Comparison of ENCODE assay signal across 26 cellular contexts in the genomic region with DNA sequence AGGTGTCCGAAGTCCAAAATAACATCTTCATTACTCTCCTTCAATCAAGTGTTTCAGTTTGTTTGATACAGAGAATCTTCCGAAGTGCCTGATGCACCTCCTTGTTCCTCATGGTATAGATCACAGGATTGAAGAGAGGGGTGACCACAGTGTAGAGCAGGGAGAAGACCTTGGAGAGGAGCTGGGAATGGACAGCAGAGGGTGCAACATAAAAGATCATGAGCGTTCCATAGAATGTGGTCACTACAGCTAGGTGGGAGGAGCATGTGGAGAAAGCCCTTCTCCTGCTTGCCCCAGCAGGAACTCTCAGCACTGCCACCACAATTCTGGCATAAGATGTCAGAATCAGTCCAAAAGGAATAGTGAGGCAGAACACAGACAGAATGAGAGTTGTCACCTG. TPM values are rescaled to one million over a fixed set of nuclear protein-coding genes. Genes with fewer than 3 reads are reported as not detected.
"Had no signal": no experiment of that assay in that cellular context is flagged by ENCODE, and none has a peak within 500 bp of the region (broad histone marks: within the 10 kb centered on the region; RNA-seq: fewer than 3 reads in every experiment).

No MANE protein-coding gene starts in this region.

- H3K4me1 ChIP-seq: body of pancreas, foreskin keratinocyte, left lung, vagina had no signal

- H3K36me3 ChIP-seq: left lung, thoracic aorta, vagina had no signal

- DNase-seq: activated CD4-positive, alpha-beta T cell treated with anti-CD3 and anti-CD28 coated beads, Interleukin-2, amount 10 ng/mL, durations not matched to agents 7 days and 5 days; activated CD4-positive, CD25-positive, alpha-beta regulatory T cell treated with anti-CD3 and anti-CD28 coated beads, Interleukin-2, amount 50 U/mL, for 72 hours; activated CD8-positive, alpha-beta T cell treated with anti-CD3 and anti-CD28 coated beads, Interleukin-2, amount 10 ng/mL, durations not matched to agents 7 days and 5 days; activated gamma-delta T cell; anterior cingulate cortex; body of pancreas; dermis blood vessel endothelial cell; effector CD8-positive, alpha-beta T cell; foreskin keratinocyte; immature natural killer cell; left lung; natural killer cell; right cardiac atrium; stimulated activated CD4-positive, alpha-beta T cell treated with anti-CD3 and anti-CD28 coated beads, Interleukin-4, amount 100 ng/mL, for 24 hours; stimulated activated naive CD4-positive, alpha-beta T cell treated with Interleukin-2 at 50 U/mL for 16 hours had no signal

- H3K4me3 ChIP-seq: body of pancreas, left lung, lung, thoracic aorta, vagina had no signal

- ATAC-seq: activated CD8-positive, alpha-beta T cell treated with anti-CD3 and anti-CD28 coated beads, Interleukin-2, amount 10 ng/mL, durations not matched to agents 7 days and 5 days; body of pancreas; foreskin keratinocyte; left lung; natural killer cell; right cardiac atrium had no signal

- H3K27ac ChIP-seq: body of pancreas, foreskin keratinocyte, left lung, thoracic aorta, vagina, VCaP had no signal

- H3K9me3 ChIP-seq: body of pancreas, left lung, thoracic aorta, vagina had no signal

- H3K27me3 ChIP-seq: body of pancreas, left lung, vagina had no signal

RNA-seq across cellular contexts. Expression of gene OR12D1, which starts 11.9 kb away (rescaled TPM):
- total RNA-seq: activated CD4-positive, alpha-beta T cell treated with anti-CD3 and anti-CD28 coated beads, Interleukin-2, amount 10 ng/mL, durations not matched to agents 7 days and 5 days; activated CD8-positive, alpha-beta T cell treated with anti-CD3 and anti-CD28 coated beads, Interleukin-2, amount 10 ng/mL, durations not matched to agents 7 days and 5 days; activated T-helper 1 cell treated with anti-CD3 and anti-CD28 coated beads, Interleukin-12 subunit alpha, Interleukin-12 subunit beta, Interleukin-2, Interleukin-4 antibody, amounts not matched to agents 30 ng/mL and 10 ng/mL and 1 ng/mL, durations not matched to agents 14 hours and 24 hours and 36 hours; body of pancreas; cardiac septum; dermis blood vessel endothelial cell; foreskin keratinocyte; kidney epithelial cell; left lung; lung; mesothelial cell of epicardium; natural killer cell; osteocyte; progenitor cell of endocrine pancreas; right cardiac atrium; thoracic aorta; vagina had no signal
- polyA plus RNA-seq: esophagus, foreskin keratinocyte, immature natural killer cell, lung, right cardiac atrium had no signal

RNA-seq across cellular contexts. Expression of gene OR10C1, which starts 12.5 kb away (rescaled TPM):
- total RNA-seq: activated CD4-positive, alpha-beta T cell treated with anti-CD3 and anti-CD28 coated beads, Interleukin-2, amount 10 ng/mL, durations not matched to agents 7 days and 5 days; activated CD8-positive, alpha-beta T cell treated with anti-CD3 and anti-CD28 coated beads, Interleukin-2, amount 10 ng/mL, durations not matched to agents 7 days and 5 days; activated T-helper 1 cell treated with anti-CD3 and anti-CD28 coated beads, Interleukin-12 subunit alpha, Interleukin-12 subunit beta, Interleukin-2, Interleukin-4 antibody, amounts not matched to agents 30 ng/mL and 10 ng/mL and 1 ng/mL, durations not matched to agents 14 hours and 24 hours and 36 hours; body of pancreas; cardiac septum; dermis blood vessel endothelial cell; foreskin keratinocyte; kidney epithelial cell; left lung; lung; mesothelial cell of epicardium; natural killer cell; osteocyte; progenitor cell of endocrine pancreas; right cardiac atrium; thoracic aorta; vagina had no signal
- polyA plus RNA-seq: esophagus, foreskin keratinocyte, immature natural killer cell, lung, right cardiac atrium had no signal

RNA-seq across cellular contexts. Expression of gene OR11A1, which starts 30.2 kb away (rescaled TPM):
- total RNA-seq: activated CD4-positive, alpha-beta T cell treated with anti-CD3 and anti-CD28 coated beads, Interleukin-2, amount 10 ng/mL, durations not matched to agents 7 days and 5 days; activated CD8-positive, alpha-beta T cell treated with anti-CD3 and anti-CD28 coated beads, Interleukin-2, amount 10 ng/mL, durations not matched to agents 7 days and 5 days; activated T-helper 1 cell treated with anti-CD3 and anti-CD28 coated beads, Interleukin-12 subunit alpha, Interleukin-12 subunit beta, Interleukin-2, Interleukin-4 antibody, amounts not matched to agents 30 ng/mL and 10 ng/mL and 1 ng/mL, durations not matched to agents 14 hours and 24 hours and 36 hours; body of pancreas; cardiac septum; dermis blood vessel endothelial cell; foreskin keratinocyte; kidney epithelial cell; left lung; lung; mesothelial cell of epicardium; natural killer cell; osteocyte; progenitor cell of endocrine pancreas; right cardiac atrium; thoracic aorta; vagina had no signal
- polyA plus RNA-seq: esophagus, foreskin keratinocyte, immature natural killer cell, lung, right cardiac atrium had no signal

RNA-seq across cellular contexts. Expression of gene OR2H1, which starts 30.3 kb away (rescaled TPM):
- total RNA-seq: activated CD4-positive, alpha-beta T cell treated with anti-CD3 and anti-CD28 coated beads, Interleukin-2, amount 10 ng/mL, durations not matched to agents 7 days and 5 days; activated CD8-positive, alpha-beta T cell treated with anti-CD3 and anti-CD28 coated beads, Interleukin-2, amount 10 ng/mL, durations not matched to agents 7 days and 5 days; activated T-helper 1 cell treated with anti-CD3 and anti-CD28 coated beads, Interleukin-12 subunit alpha, Interleukin-12 subunit beta, Interleukin-2, Interleukin-4 antibody, amounts not matched to agents 30 ng/mL and 10 ng/mL and 1 ng/mL, durations not matched to agents 14 hours and 24 hours and 36 hours; body of pancreas; cardiac septum; dermis blood vessel endothelial cell; foreskin keratinocyte; kidney epithelial cell; left lung; lung; mesothelial cell of epicardium; natural killer cell; osteocyte; progenitor cell of endocrine pancreas; right cardiac atrium; thoracic aorta; vagina had no signal
- polyA plus RNA-seq: esophagus, foreskin keratinocyte, immature natural killer cell, lung, right cardiac atrium had no signal

RNA-seq across cellular contexts. Expression of gene OR12D2, which starts 31.2 kb away (rescaled TPM):
- total RNA-seq: activated CD4-positive, alpha-beta T cell treated with anti-CD3 and anti-CD28 coated beads, Interleukin-2, amount 10 ng/mL, durations not matched to agents 7 days and 5 days; activated CD8-positive, alpha-beta T cell treated with anti-CD3 and anti-CD28 coated beads, Interleukin-2, amount 10 ng/mL, durations not matched to agents 7 days and 5 days; activated T-helper 1 cell treated with anti-CD3 and anti-CD28 coated beads, Interleukin-12 subunit alpha, Interleukin-12 subunit beta, Interleukin-2, Interleukin-4 antibody, amounts not matched to agents 30 ng/mL and 10 ng/mL and 1 ng/mL, durations not matched to agents 14 hours and 24 hours and 36 hours; body of pancreas; cardiac septum; dermis blood vessel endothelial cell; foreskin keratinocyte; kidney epithelial cell; left lung; mesothelial cell of epicardium; natural killer cell; osteocyte; progenitor cell of endocrine pancreas; right cardiac atrium; thoracic aorta; vagina had no signal
- polyA plus RNA-seq: esophagus, foreskin keratinocyte, immature natural killer cell, lung, right cardiac atrium had no signal
